ENCODE assay signal across 10 cellular contexts in the genomic region with DNA sequence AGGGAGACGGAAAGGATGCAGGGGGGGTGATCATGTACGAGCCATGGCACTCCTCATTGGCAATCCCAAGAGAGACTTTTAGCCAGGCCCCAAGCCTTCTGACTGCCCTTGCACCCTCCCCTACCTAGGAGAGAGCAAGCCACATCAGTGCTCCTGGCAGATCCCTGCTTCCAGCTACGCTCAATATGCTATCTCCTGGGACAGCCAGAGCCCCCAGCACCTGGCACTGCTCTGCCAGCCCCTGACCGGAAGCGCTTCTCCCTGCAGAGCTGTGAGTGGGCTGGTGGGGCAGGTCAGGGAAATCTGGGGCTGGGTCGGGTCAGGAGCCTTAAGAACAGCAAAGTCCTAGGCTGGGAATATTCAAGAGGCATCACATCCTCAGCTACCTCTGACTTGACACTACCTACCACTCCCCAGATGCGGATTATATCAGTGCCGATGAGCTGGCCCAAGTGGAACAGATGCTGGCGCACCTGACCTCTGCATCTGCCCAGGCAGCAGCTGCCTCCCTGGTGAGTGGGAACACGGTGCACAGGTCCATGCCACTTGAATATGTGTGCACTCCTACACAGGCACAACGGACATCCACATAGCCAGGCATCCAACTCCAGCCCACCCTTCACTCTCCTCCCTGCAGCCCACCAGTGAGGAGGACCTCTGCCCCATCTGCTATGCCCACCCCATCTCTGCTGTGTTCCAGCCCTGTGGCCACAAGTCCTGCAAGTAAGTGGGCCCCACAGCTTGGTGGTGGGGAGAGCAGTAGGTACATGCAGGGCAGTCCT. TPM values are rescaled to one million over a fixed set of nuclear protein-coding genes. Genes with fewer than 3 reads are reported as not detected.
A peak's percentile ranks its signal among the peaks of the same experiment; 100 is the strongest.
DNase-seq lines count a peak whose midpoint lies in the region; ATAC-seq and TF ChIP-seq lines count a peak whose summit lies in the region.
"Had no signal": no experiment of that assay in that cellular context is flagged by ENCODE, and none has a peak within 500 bp of the region (broad histone marks: within the 10 kb centered on the region; RNA-seq: fewer than 3 reads in every experiment).

No MANE protein-coding gene starts in this region.

- peak; percentile 63 for DNase-seq in activated CD4-positive, alpha-beta T cell treated with anti-CD3 and anti-CD28 coated beads, Interleukin-2, amount 10 ng/mL, durations not matched to agents 24 days and 14 days
- no peak for DNase-seq in activated CD4-positive, alpha-beta T cell treated with anti-CD3 and anti-CD28 coated beads for 48 hours
- no peak for DNase-seq in HEK293T (ENCODE audit: extremely low spot score)
- peak; percentile 46 for DNase-seq in endodermal cell
- peak in 1 of 2 donors; percentile 34 for DNase-seq in gastrocnemius medialis
- DNase-seq in head of caudate nucleus, result no peak
- DNase-seq in SJCRH30, result no peak
- DNase-seq in NCI-H69 (lab: John Stamatoyannopoulos, UW), result no peak
- DNase-seq: stimulated activated CD4-positive, alpha-beta T cell treated with anti-CD3 and anti-CD28 coated beads, Interleukin-15, amount 100 ng/mL, for 24 hours had no signal

- H3K27ac Mint-ChIP-seq in activated CD4-positive, alpha-beta T cell treated with anti-CD3 and anti-CD28 coated beads, Interleukin-2, amount 10 ng/mL, durations not matched to agents 24 days and 14 days, result peak overlapping the region; percentile 29
- peak overlapping the region; percentile 92 for H3K27ac Mint-ChIP-seq in endodermal cell

- no peak for TF ChIP-seq POLR2A in gastrocnemius medialis (IDR thresholded peaks at IDR 0.05)

- in situ Hi-C loops in gastrocnemius medialis (cut with MboI; ENCODE audit: low sequenced_read_pairs in 4 of 4), result no loop called here

- no peaks in the 10 kb centered on the region for H3K9me3 Mint-ChIP-seq in activated CD4-positive, alpha-beta T cell treated with anti-CD3 and anti-CD28 coated beads, Interleukin-2, amount 10 ng/mL, durations not matched to agents 24 days and 14 days
- no peaks in the 10 kb centered on the region for H3K9me3 Mint-ChIP-seq in endodermal cell

- no peaks in the 10 kb centered on the region for H3K9me3 ChIP-seq in endodermal cell (ENCODE audit: control insufficient read depth, low read length)
- H3K9me3 ChIP-seq in gastrocnemius medialis, result no peaks in the 10 kb centered on the region
- H3K9me3 ChIP-seq in SJCRH30 (replicated peaks), result no peaks in the 10 kb centered on the region

- 94 to 95% methylated on average over 8 to 11 of the region's 11 CpGs for WGBS in endodermal cell (ENCODE audit: insufficient coverage in 1 of 2, insufficient read length in 1 of 2), 2 experiments

- ATAC-seq in gastrocnemius medialis, result no peak

- no peaks in the 10 kb centered on the region for H3K27me3 ChIP-seq in endodermal cell (ENCODE audit: control insufficient read depth, insufficient read depth, low read length, poor library complexity, severe bottlenecking)
- H3K27me3 ChIP-seq in gastrocnemius medialis, result no peaks in the 10 kb centered on the region
- no peaks in the 10 kb centered on the region for H3K27me3 ChIP-seq in SJCRH30

- H3K4me3 ChIP-seq in endodermal cell (ENCODE audit: low read length) (no peak overlapping the region), gastrocnemius medialis (no peak overlapping the region), SJCRH30 (no peak overlapping the region)

- H3K9ac ChIP-seq in endodermal cell (ENCODE audit: extremely low read depth, low read length, poor library complexity, severe bottlenecking), result no peak overlapping the region

- intact Hi-C loops in activated CD4-positive, alpha-beta T cell treated with anti-CD3 and anti-CD28 coated beads, Interleukin-2, amount 10 ng/mL, durations not matched to agents 24 days and 14 days (cut with micrococcal nuclease), result no loop called here
- intact Hi-C loops in gastrocnemius medialis (cut with DNase I; ENCODE audit: low total_unique reads) (no loop called here), head of caudate nucleus (cut with DNase I) (loop anchor here (5.0 kb wide), 1 partner anchor 67 kb away; a partner anchor contains a TSS)

- CTCF ChIA-PET in HEK293T (lab: Yijun Ruan, JAX), result no interaction called here

- no peak for TF ChIP-seq CTCF in endodermal cell (conservative IDR thresholded peaks at IDR 0.05)
- TF ChIP-seq CTCF in gastrocnemius medialis (IDR thresholded peaks at IDR 0.05 in 4 of 5, conservative IDR thresholded peaks at IDR 0.05 in 1 of 5), result no peak

- peaks cover 32% of the 10 kb centered on the region for H3K4me1 Mint-ChIP-seq in activated CD4-positive, alpha-beta T cell treated with anti-CD3 and anti-CD28 coated beads, Interleukin-2, amount 10 ng/mL, durations not matched to agents 24 days and 14 days
- peaks cover 13% of the 10 kb centered on the region for H3K4me1 Mint-ChIP-seq in endodermal cell

- H3K4me1 ChIP-seq in endodermal cell (ENCODE audit: control insufficient read depth, insufficient read depth, low read length), result peaks cover 7% of the 10 kb centered on the region
- H3K4me1 ChIP-seq in gastrocnemius medialis, result peaks cover 27 to 42% of the 10 kb centered on the region in 2 donors
- H3K4me1 ChIP-seq in SJCRH30, result no peaks in the 10 kb centered on the region

- peaks cover 22% of the 10 kb centered on the region for H3K36me3 Mint-ChIP-seq in activated CD4-positive, alpha-beta T cell treated with anti-CD3 and anti-CD28 coated beads, Interleukin-2, amount 10 ng/mL, durations not matched to agents 24 days and 14 days (ENCODE audit: low read depth)
- peaks cover 29% of the 10 kb centered on the region for H3K36me3 Mint-ChIP-seq in endodermal cell (ENCODE audit: low read depth)

- H3K27ac ChIP-seq in endodermal cell (ENCODE audit: low read depth, low read length) (no peak overlapping the region), gastrocnemius medialis (peak overlapping the region; percentile 62 to 96 (median 78)), SJCRH30 (no peak overlapping the region)
- H3K27ac ChIP-seq: HL-60 had no signal

- H3K36me3 ChIP-seq in endodermal cell (ENCODE audit: control insufficient read depth, insufficient read depth, low read length), result peaks cover 32% of the 10 kb centered on the region
- peaks cover 0 to 31% of the 10 kb centered on the region in 2 donors for H3K36me3 ChIP-seq in gastrocnemius medialis
- peaks cover 10% of the 10 kb centered on the region; the same call in 1 of the 2 replicates for H3K36me3 ChIP-seq in SJCRH30

- H3K4me3 Mint-ChIP-seq in activated CD4-positive, alpha-beta T cell treated with anti-CD3 and anti-CD28 coated beads, Interleukin-2, amount 10 ng/mL, durations not matched to agents 24 days and 14 days, result peak overlapping the region; percentile 8
- no peak overlapping the region for H3K4me3 Mint-ChIP-seq in endodermal cell

- no peaks in the 10 kb centered on the region for H3K27me3 Mint-ChIP-seq in activated CD4-positive, alpha-beta T cell treated with anti-CD3 and anti-CD28 coated beads, Interleukin-2, amount 10 ng/mL, durations not matched to agents 24 days and 14 days
- peaks cover 4% of the 10 kb centered on the region for H3K27me3 Mint-ChIP-seq in endodermal cell (ENCODE audit: insufficient read depth)

- POLR2A ChIA-PET in HEK293T (lab: Yijun Ruan, JAX), result interaction anchor here (0.8 to 1.9 kb wide), 4 partner anchors 8 to 136 kb away, joined by 3 to 6 read pairs (median 3); a partner anchor contains a TSS

TF ChIP-seq in HEK293T, 16 proteins besides CTCF, POLR2A, EP300 and RAD21:
- TF ChIP-seq ELF4 (IDR thresholded peaks at IDR 0.05) (0 out of 2 replicates have a peak, but pooled peaks have one; percentile 5), NFRKB (IDR thresholded peaks at IDR 0.05) (no peak)

RNA-seq across cellular contexts. Expression of a gene that starts 1.1 kb away (rescaled TPM):
- total RNA-seq in activated CD4-positive, alpha-beta T cell treated with anti-CD3 and anti-CD28 coated beads, Interleukin-2, amount 10 ng/mL, durations not matched to agents 24 days and 14 days, result 0.21 TPM in 1 of 2 replicates, not detected in the other
- 1 to 10 TPM; 1.4 to 3.0 TPM for total RNA-seq in endodermal cell
- 1.5 TPM for polyA plus RNA-seq in endodermal cell (2013, experiment 1 of 2)
- 1.7 TPM for polyA plus RNA-seq in endodermal cell (2013, experiment 2 of 2)
- under 1 TPM in 3 of 4 donors, not detected in 1; 0.10 to 0.76 (median 0.42) TPM for total RNA-seq in gastrocnemius medialis
- total RNA-seq in SJCRH30 (2014; rRNA removed; shearing (Covaris generic)), result 3.9 and 4.2 TPM in 2 replicates

RNA-seq across cellular contexts. Expression of a gene that starts 3.2 kb away (rescaled TPM):
- 43.5 and 45.8 TPM in 2 replicates for total RNA-seq in activated CD4-positive, alpha-beta T cell treated with anti-CD3 and anti-CD28 coated beads, Interleukin-2, amount 10 ng/mL, durations not matched to agents 24 days and 14 days
- total RNA-seq in endodermal cell (10 to 100 TPM; 35.5 to 38.2 TPM), gastrocnemius medialis (10 to 100 TPM; 14.2 to 26.1 (median 17.0) TPM)
- polyA plus RNA-seq in endodermal cell (2013, experiment 1 of 2), result 20.3 TPM
- 19.3 TPM for polyA plus RNA-seq in endodermal cell (2013, experiment 2 of 2)
- 12.9 and 14.6 TPM in 2 replicates for total RNA-seq in SJCRH30 (2014; rRNA removed; shearing (Covaris generic))

RNA-seq across cellular contexts. Expression of a gene that starts 31.2 kb away (rescaled TPM):
- 42.0 and 45.6 TPM in 2 replicates for total RNA-seq in activated CD4-positive, alpha-beta T cell treated with anti-CD3 and anti-CD28 coated beads, Interleukin-2, amount 10 ng/mL, durations not matched to agents 24 days and 14 days
- total RNA-seq in endodermal cell, result 10 to 100 TPM; 47.3 to 47.6 TPM
- 38.6 TPM for polyA plus RNA-seq in endodermal cell (2013, experiment 1 of 2)
- polyA plus RNA-seq in endodermal cell (2013, experiment 2 of 2), result 33.5 TPM
- 100 to 1,000 TPM in 3 of 4 donors, 10 to 100 TPM in 1; 82.8 to 132 (median 128) TPM for total RNA-seq in gastrocnemius medialis
- total RNA-seq in SJCRH30 (2014; rRNA removed; shearing (Covaris generic)), result 12.0 and 12.3 TPM in 2 replicates

RNA-seq across cellular contexts. Expression of a gene that starts 31.3 kb away (rescaled TPM):
- total RNA-seq in activated CD4-positive, alpha-beta T cell treated with anti-CD3 and anti-CD28 coated beads, Interleukin-2, amount 10 ng/mL, durations not matched to agents 24 days and 14 days, result 7.5 and 7.6 TPM in 2 replicates
- 10 to 100 TPM; 30.8 to 35.5 TPM for total RNA-seq in endodermal cell
- 21.9 TPM for polyA plus RNA-seq in endodermal cell (2013, experiment 1 of 2)
- polyA plus RNA-seq in endodermal cell (2013, experiment 2 of 2), result 17.2 TPM
- total RNA-seq in gastrocnemius medialis, result 1 to 10 TPM in 3 of 4 donors, under 1 TPM in 1; 0.10 to 4.8 (median 2.4) TPM
- 0.84 and 3.3 TPM in 2 replicates for total RNA-seq in SJCRH30 (2014; rRNA removed; shearing (Covaris generic))

RNA-seq across cellular contexts. Expression of a gene that starts 46.4 kb away (rescaled TPM):
- 111 and 117 TPM in 2 replicates for total RNA-seq in activated CD4-positive, alpha-beta T cell treated with anti-CD3 and anti-CD28 coated beads, Interleukin-2, amount 10 ng/mL, durations not matched to agents 24 days and 14 days
- total RNA-seq in endodermal cell (100 to 1,000 TPM; 188 to 216 TPM), gastrocnemius medialis (100 to 1,000 TPM; 103 to 140 (median 108) TPM)
- 90.5 TPM for polyA plus RNA-seq in endodermal cell (2013, experiment 1 of 2)
- 84.2 TPM for polyA plus RNA-seq in endodermal cell (2013, experiment 2 of 2)
- 61.8 and 63.0 TPM in 2 replicates for total RNA-seq in SJCRH30 (2014; rRNA removed; shearing (Covaris generic))

Comparison
In these comparisons a context has a peak if more than half of its experiments do, and no peak if none do; other contexts are left out.
1. DNase-seq: peak in activated CD4-positive, alpha-beta T cell treated with anti-CD3 and anti-CD28 coated beads, Interleukin-2, amount 10 ng/mL, durations not matched to agents 24 days and 14 days (single experiment) and endodermal cell (single experiment); none in activated CD4-positive, alpha-beta T cell treated with anti-CD3 and anti-CD28 coated beads for 48 hours (single experiment), HEK293T (single experiment), head of caudate nucleus (0 of 42), SJCRH30 (0 of 2) and NCI-H69 (single experiment).
2. H3K27ac ChIP-seq: peak in gastrocnemius medialis (4 of 4); none in endodermal cell (single experiment) and SJCRH30 (single experiment).